8 cellular contexts compared by ENCODE assay signal in genomic region chr4:39526810-39527295, GRCh38. TPM values are rescaled to one million over a fixed set of nuclear protein-coding genes. Genes with fewer than 3 reads are reported as not detected.
A peak's percentile ranks its signal among the peaks of the same experiment; 100 is the strongest.
DNase-seq lines count a peak whose midpoint lies in the region; ATAC-seq and TF ChIP-seq lines count a peak whose summit lies in the region.

No MANE protein-coding gene starts in this region.

- H3K27me3 Mint-ChIP-seq in activated CD8-positive, alpha-beta memory T cell treated with anti-CD3 and anti-CD28 coated beads, Interleukin-2, amount 10 ng/mL, durations not matched to agents 7 days and 5 days, result no peaks in the 10 kb centered on the region

- intact Hi-C loops in gastrocnemius medialis (cut with DNase I; ENCODE audit: low total_unique reads), result loop anchor here (1.0 to 10.0 kb wide), 5 partner anchors 68 to 530 kb away; partner anchors contain the start of genes LIAS, N4BP2, PDS5A and RFC1

- H3K27ac ChIP-seq in foreskin keratinocyte (no peak overlapping the region), gastrocnemius medialis (peak overlapping the region; percentile 91 to 98 (median 95))

- no peaks in the 10 kb centered on the region for H3K9me3 ChIP-seq in gastrocnemius medialis

- peaks cover 0 to 2% of the 10 kb centered on the region in 2 donors for H3K36me3 ChIP-seq in gastrocnemius medialis

- DNase-seq in activated CD8-positive, alpha-beta memory T cell treated with anti-CD3 and anti-CD28 coated beads, Interleukin-2, amount 10 ng/mL, durations not matched to agents 7 days and 5 days, result peak; percentile 67
- DNase-seq in foreskin keratinocyte, result no peak
- no peak for DNase-seq in gastrocnemius medialis
- no peak for DNase-seq in GF-D8 (lab: John Stamatoyannopoulos, UW)
- no peak for DNase-seq in NCI-H2227 treated with DMSO at 0.1 percent for 48 hours (lab: John Stamatoyannopoulos, UW)
- no peak for DNase-seq in omental fat pad (ENCODE audit: low spot score)

- ATAC-seq in GM18907 (IDR thresholded peaks at IDR 0.05; ENCODE audit: unreplicated experiment) (peak; percentile 27), HG03159 (IDR thresholded peaks at IDR 0.05; ENCODE audit: unreplicated experiment) (peak; percentile 14), foreskin keratinocyte (peak; percentile 66), gastrocnemius medialis (no peak), omental fat pad (ENCODE audit: low FRiP score) (no peak)
- ATAC-seq in activated CD8-positive, alpha-beta memory T cell treated with anti-CD3 and anti-CD28 coated beads, Interleukin-2, amount 10 ng/mL, durations not matched to agents 7 days and 5 days, result no peak

- peak overlapping the region; percentile 89 for H3K27ac Mint-ChIP-seq in activated CD8-positive, alpha-beta memory T cell treated with anti-CD3 and anti-CD28 coated beads, Interleukin-2, amount 10 ng/mL, durations not matched to agents 7 days and 5 days

- peak overlapping the region; percentile 84 to 95 (median 91) for H3K4me3 ChIP-seq in gastrocnemius medialis

- H3K9me3 Mint-ChIP-seq in activated CD8-positive, alpha-beta memory T cell treated with anti-CD3 and anti-CD28 coated beads, Interleukin-2, amount 10 ng/mL, durations not matched to agents 7 days and 5 days (ENCODE audit: low read depth), result peaks cover 6% of the 10 kb centered on the region

- in situ Hi-C loops in gastrocnemius medialis (cut with MboI; ENCODE audit: low sequenced_read_pairs in 4 of 4), result loop anchor here in 1 of 4 donors (5.0 kb wide), 1 partner anchor 110 kb away; the partner anchor contains the start of gene SMIM14

- no peak for TF ChIP-seq POLR2A in gastrocnemius medialis (IDR thresholded peaks at IDR 0.05)

- H3K27me3 ChIP-seq in foreskin keratinocyte (no peaks in the 10 kb centered on the region), gastrocnemius medialis (no peaks in the 10 kb centered on the region)

- TF ChIP-seq CTCF in foreskin keratinocyte (conservative IDR thresholded peaks at IDR 0.05), result no peak
- TF ChIP-seq CTCF in gastrocnemius medialis (IDR thresholded peaks at IDR 0.05 in 4 of 5, conservative IDR thresholded peaks at IDR 0.05 in 1 of 5), result no peak
- TF ChIP-seq CTCF in omental fat pad (IDR thresholded peaks at IDR 0.05), result no peak

- peaks cover 16% of the 10 kb centered on the region for H3K4me1 Mint-ChIP-seq in activated CD8-positive, alpha-beta memory T cell treated with anti-CD3 and anti-CD28 coated beads, Interleukin-2, amount 10 ng/mL, durations not matched to agents 7 days and 5 days

- CTCF ChIA-PET in activated CD8-positive, alpha-beta memory T cell treated with anti-CD3 and anti-CD28 coated beads, Interleukin-2, amount 10 ng/mL, durations not matched to agents 7 days and 5 days (lab: Charles Lee), result interaction anchor here (0.6 to 1.9 kb wide), 6 partner anchors 10 to 171 kb away, joined by 3 to 12 read pairs (median 4); partner anchors contain the start of genes LIAS and SMIM14

- peak overlapping the region; percentile 96 for H3K4me3 Mint-ChIP-seq in activated CD8-positive, alpha-beta memory T cell treated with anti-CD3 and anti-CD28 coated beads, Interleukin-2, amount 10 ng/mL, durations not matched to agents 7 days and 5 days

- H3K4me1 ChIP-seq in foreskin keratinocyte (peaks cover 5% of the 10 kb centered on the region), gastrocnemius medialis (peaks cover 24% of the 10 kb centered on the region in 2 donors)

- H3K36me3 Mint-ChIP-seq in activated CD8-positive, alpha-beta memory T cell treated with anti-CD3 and anti-CD28 coated beads, Interleukin-2, amount 10 ng/mL, durations not matched to agents 7 days and 5 days, result peaks cover 16% of the 10 kb centered on the region

RNA-seq across cellular contexts. Expression of gene UGDH, which starts 0.4 kb away (rescaled TPM):
- 10 to 100 TPM; 11.9 to 20.2 TPM for total RNA-seq in activated CD8-positive, alpha-beta memory T cell treated with anti-CD3 and anti-CD28 coated beads, Interleukin-2, amount 10 ng/mL, durations not matched to agents 7 days and 5 days
- total RNA-seq in foreskin keratinocyte, result 33.3 and 33.9 TPM in 2 replicates
- 13.2 and 14.0 TPM in 2 replicates for polyA plus RNA-seq in foreskin keratinocyte
- 10 to 100 TPM in 1 of 4 donors, 1 to 10 TPM in 3; 6.1 to 12.7 (median 8.8) TPM for total RNA-seq in gastrocnemius medialis
- total RNA-seq in omental fat pad, result 100 to 1,000 TPM in 2 of 4 donors, 10 to 100 TPM in 2; 60.1 to 653 (median 148) TPM

Comparison
In these comparisons a context has a peak if more than half of its experiments do, and no peak if none do; other contexts are left out.
1. ATAC-seq: peak in GM18907 (single experiment), HG03159 (single experiment) and foreskin keratinocyte (single experiment); none in activated CD8-positive, alpha-beta memory T cell treated with anti-CD3 and anti-CD28 coated beads, Interleukin-2, amount 10 ng/mL, durations not matched to agents 7 days and 5 days (single experiment), gastrocnemius medialis (0 of 2) and omental fat pad (single experiment).